ENCODE assay signal across 8 cellular contexts in the genomic region with DNA sequence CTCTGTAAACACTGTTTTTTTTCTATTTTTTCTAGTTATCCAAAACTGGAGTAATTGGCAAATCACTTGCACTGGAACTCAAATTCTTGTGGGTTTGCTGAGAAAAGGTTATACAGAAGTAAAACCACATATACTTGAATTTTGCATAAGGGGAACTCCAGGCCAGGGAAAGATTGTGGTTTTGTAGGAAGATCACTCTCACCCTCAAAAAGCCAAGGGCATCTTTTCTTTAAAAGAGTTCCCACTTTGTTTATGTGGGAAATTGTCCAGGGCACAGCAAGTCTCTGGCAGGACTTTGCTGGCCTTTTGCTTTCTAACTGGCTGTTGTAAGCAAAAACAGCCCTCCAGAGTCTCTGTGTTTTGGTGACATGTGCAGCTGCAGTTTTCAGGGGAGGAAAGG.
DNase-seq lines count a peak whose midpoint lies in the region; ATAC-seq and TF ChIP-seq lines count a peak whose summit lies in the region.

No MANE protein-coding gene starts in this region.

- H3K4me3 ChIP-seq in testis (no peak overlapping the region), BE2C (ENCODE audit: low read depth, low read length) (no peak overlapping the region)

- ATAC-seq in GM18861 (IDR thresholded peaks at IDR 0.05; ENCODE audit: unreplicated experiment) (peak; percentile 79), HG02840 (IDR thresholded peaks at IDR 0.05; ENCODE audit: low FRiP score, unreplicated experiment) (peak; percentile 79), foreskin keratinocyte (no peak)

- POLR2A ChIA-PET in activated CD4-positive, alpha-beta T cell treated with anti-CD3 and anti-CD28 coated beads, Interleukin-2, amount 10 ng/mL, durations not matched to agents 7 days and 5 days (lab: Charles Lee): no interaction called here

- no peak overlapping the region for H3K4me3 Mint-ChIP-seq in activated CD4-positive, alpha-beta T cell treated with anti-CD3 and anti-CD28 coated beads, Interleukin-2, amount 10 ng/mL, durations not matched to agents 7 days and 5 days

- H3K27ac Mint-ChIP-seq in activated CD4-positive, alpha-beta T cell treated with anti-CD3 and anti-CD28 coated beads, Interleukin-2, amount 10 ng/mL, durations not matched to agents 7 days and 5 days: no peak overlapping the region

- H3K27ac ChIP-seq in foreskin keratinocyte (no peak overlapping the region), testis (peak overlapping the region in 1 of 2 donors; percentile 41)

- intact Hi-C loops in testis (cut with DNase I; ENCODE audit: low total_unique reads): no loop called here

- H3K27me3 ChIP-seq in foreskin keratinocyte (no peaks in the 10 kb centered on the region), testis (no peaks in the 10 kb centered on the region), BE2C (no peaks in the 10 kb centered on the region)

- TF ChIP-seq POLR2A in testis (IDR thresholded peaks at IDR 0.05): no peak

- H3K4me1 ChIP-seq in foreskin keratinocyte (no peaks in the 10 kb centered on the region), testis (no peaks in the 10 kb centered on the region), BE2C (no peaks in the 10 kb centered on the region)

- TF ChIP-seq CTCF in foreskin keratinocyte (conservative IDR thresholded peaks at IDR 0.05) (no peak), testis (IDR thresholded peaks at IDR 0.05) (no peak), BE2C (IDR thresholded peaks at IDR 0.05; ENCODE audit: low read depth, low read length) (no peak)

- peaks cover 3% of the 10 kb centered on the region for H3K9me3 Mint-ChIP-seq in activated CD4-positive, alpha-beta T cell treated with anti-CD3 and anti-CD28 coated beads, Interleukin-2, amount 10 ng/mL, durations not matched to agents 7 days and 5 days

- H3K27me3 Mint-ChIP-seq in activated CD4-positive, alpha-beta T cell treated with anti-CD3 and anti-CD28 coated beads, Interleukin-2, amount 10 ng/mL, durations not matched to agents 7 days and 5 days: peaks cover 1% of the 10 kb centered on the region

- no peaks in the 10 kb centered on the region for H3K36me3 ChIP-seq in testis (ENCODE audit: low read depth, missing control alignments)
- H3K36me3 ChIP-seq in BE2C: no peaks in the 10 kb centered on the region

- H3K36me3 Mint-ChIP-seq in activated CD4-positive, alpha-beta T cell treated with anti-CD3 and anti-CD28 coated beads, Interleukin-2, amount 10 ng/mL, durations not matched to agents 7 days and 5 days (ENCODE audit: low read depth): no peaks in the 10 kb centered on the region

- H3K9me3 ChIP-seq in testis: no peaks in the 10 kb centered on the region
- H3K9me3 ChIP-seq in BE2C: no peaks in the 10 kb centered on the region

- peak; percentile 30 for DNase-seq in OCI-M1 (lab: John Stamatoyannopoulos, UW)
- peak; percentile 24 to 36 for DNase-seq in foreskin keratinocyte
- peak; percentile 64 for DNase-seq in testis
- no peak for DNase-seq in activated CD4-positive, alpha-beta T cell treated with anti-CD3 and anti-CD28 coated beads, Interleukin-2, amount 10 ng/mL, durations not matched to agents 7 days and 5 days
- no peak for DNase-seq in BE2C
- no peak for DNase-seq in NCI-H187 (lab: John Stamatoyannopoulos, UW)

- peaks cover 23% of the 10 kb centered on the region for H3K4me1 Mint-ChIP-seq in activated CD4-positive, alpha-beta T cell treated with anti-CD3 and anti-CD28 coated beads, Interleukin-2, amount 10 ng/mL, durations not matched to agents 7 days and 5 days

- CTCF ChIA-PET in activated CD4-positive, alpha-beta T cell treated with anti-CD3 and anti-CD28 coated beads, Interleukin-2, amount 10 ng/mL, durations not matched to agents 7 days and 5 days (lab: Charles Lee): no interaction called here

Comparison
In these comparisons a context has a peak if more than half of its experiments do, and no peak if none do; other contexts are left out.
1. DNase-seq: peak in OCI-M1 (single experiment), foreskin keratinocyte (2 of 2) and testis (single experiment); none in activated CD4-positive, alpha-beta T cell treated with anti-CD3 and anti-CD28 coated beads, Interleukin-2, amount 10 ng/mL, durations not matched to agents 7 days and 5 days (single experiment), BE2C (single experiment) and NCI-H187 (0 of 2).